ENCODE assay signal across 27 cellular contexts in the genomic region with DNA sequence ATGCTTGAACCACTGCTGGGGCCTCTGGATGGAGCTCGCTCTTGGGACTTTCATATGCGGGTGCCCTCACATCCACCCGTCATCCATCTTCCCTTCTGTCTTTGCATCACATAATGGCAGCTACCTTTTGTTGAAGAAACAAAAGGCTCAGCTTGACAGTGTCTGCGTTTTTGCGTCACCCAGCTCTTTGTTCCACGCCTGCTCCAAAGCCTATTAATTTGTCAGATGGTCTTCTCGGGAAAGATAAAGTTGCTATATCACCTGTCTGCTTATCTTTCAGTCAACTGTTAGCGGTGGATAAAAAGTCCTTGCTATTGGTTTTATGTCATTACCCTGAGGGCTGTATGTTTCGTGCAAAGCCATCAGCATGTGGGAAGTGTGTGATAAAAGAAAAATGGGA. TPM values are rescaled to one million over a fixed set of nuclear protein-coding genes. Genes with fewer than 3 reads are reported as not detected.
A peak's percentile ranks its signal among the peaks of the same experiment; 100 is the strongest.
DNase-seq lines count a peak whose midpoint lies in the region; TF ChIP-seq lines count a peak whose summit lies in the region.
"Had no signal": no experiment of that assay in that cellular context is flagged by ENCODE, and none has a peak within 500 bp of the region (broad histone marks: within the 10 kb centered on the region; RNA-seq: fewer than 3 reads in every experiment).

No MANE protein-coding gene starts in this region.

- H3K36me3 ChIP-seq in neural cell (ENCODE audit: insufficient read depth, low read length), result no peaks in the 10 kb centered on the region
- no peaks in the 10 kb centered on the region for H3K36me3 ChIP-seq in H7 (replicated peaks; ENCODE audit: control insufficient read depth, insufficient read depth, low read length)
- H3K36me3 ChIP-seq: BLaER1, SJCRH30 had no signal

- in situ Hi-C loops in GM13977 (cut with MboI; ENCODE audit: low pct_unique_long_range_greater_than_20kb, low sequenced_read_pairs, unreplicated experiment), result no loop called here

- no peaks in the 10 kb centered on the region for H3K79me2 ChIP-seq in neural cell (replicated peaks; ENCODE audit: insufficient read depth, low read length)

- no peaks in the 10 kb centered on the region for H3K9me3 ChIP-seq in neural cell (ENCODE audit: low read length)
- H3K9me3 ChIP-seq: BLaER1, SJCRH30 had no signal

- no peaks in the 10 kb centered on the region for H3K9me2 ChIP-seq in neural cell (ENCODE audit: insufficient read depth, low read length)

- no peaks in the 10 kb centered on the region for H4K20me1 ChIP-seq in neural cell (ENCODE audit: insufficient read depth)
- H4K20me1 ChIP-seq: BLaER1 had no signal

- H2AFZ ChIP-seq in neural cell (ENCODE audit: low read depth, low read length), result no peak overlapping the region
- H2AFZ ChIP-seq: PC-9 had no signal

- H3K4me2 ChIP-seq in neural cell (ENCODE audit: low read length), result no peak overlapping the region
- H3K4me2 ChIP-seq: BLaER1, PC-9 had no signal

- H3K4me3 ChIP-seq in neural cell (ENCODE audit: low read length), result no peak overlapping the region
- no peak overlapping the region for H3K4me3 ChIP-seq in H7 (ENCODE audit: insufficient read depth, low read depth, low read length)
- H3K4me3 ChIP-seq: BLaER1, GM12878, PC-9, SJCRH30 had no signal

- TF ChIP-seq CTCF in neural cell (IDR thresholded peaks at IDR 0.05; ENCODE audit: poor library complexity, severe bottlenecking), result no peak
- TF ChIP-seq CTCF in type B pancreatic cell (conservative IDR thresholded peaks at IDR 0.05), result no peak
- TF ChIP-seq CTCF in GM13977 (IDR thresholded peaks at IDR 0.05; ENCODE audit: extremely low read depth, insufficient read depth, missing control alignments), result no peak

- no peaks in the 10 kb centered on the region for H3K36me3 Mint-ChIP-seq in type B pancreatic cell
- H3K36me3 Mint-ChIP-seq: CD4-positive, CD25-positive, alpha-beta regulatory T cell had no signal

- DNase-seq in NCI-H748 (lab: John Stamatoyannopoulos, UW; ENCODE audit: unreplicated experiment) (peak; percentile 8), NCI-H748 treated with DMSO at 0.1 percent for 48 hours (lab: John Stamatoyannopoulos, UW) (no peak), OCI-M1 (lab: John Stamatoyannopoulos, UW) (peak; percentile 33), type B pancreatic cell (ENCODE audit: extremely low spot score, unreplicated experiment) (no peak), GM13977 (ENCODE audit: low spot score) (no peak), H7 (no peak), NCI-H187 (lab: John Stamatoyannopoulos, UW) (no peak)
- DNase-seq: CD4-positive, CD25-positive, alpha-beta regulatory T cell; GOT3; KBM-7; NCI-H1694 treated with DMSO at 0.1 percent for 48 hours; NCI-H2081 treated with DMSO at 0.1 percent for 48 hours; NCI-H2227 treated with DMSO at 0.1 percent for 48 hours; NCI-H510A treated with DMSO at 0.1 percent for 48 hours; NCI-H774; PC-9; SJCRH30; T-helper 17 cell had no signal

- no peaks in the 10 kb centered on the region for H3K9me3 Mint-ChIP-seq in type B pancreatic cell
- H3K9me3 Mint-ChIP-seq: CD4-positive, CD25-positive, alpha-beta regulatory T cell had no signal

- peak; percentile 62 for TF ChIP-seq EP300 in neural cell (conservative IDR thresholded peaks at IDR 0.05; ENCODE audit: poor library complexity, severe bottlenecking)

- H3K27me3 ChIP-seq in neural cell (ENCODE audit: insufficient read depth, low read depth, low read length) (no peaks in the 10 kb centered on the region), H7 (ENCODE audit: control insufficient read depth, insufficient read depth, low read length) (no peaks in the 10 kb centered on the region; the same call in 1 of the 2 replicates)
- H3K27me3 ChIP-seq: BLaER1, SJCRH30 had no signal

- peaks cover 9% of the 10 kb centered on the region for H3K27me3 Mint-ChIP-seq in type B pancreatic cell

- H3F3A ChIP-seq in neural cell (ENCODE audit: insufficient read depth, low read length, poor library complexity, severe bottlenecking), result no peaks in the 10 kb centered on the region

- peak overlapping the region; percentile 47 for H3K27ac ChIP-seq in neural cell (ENCODE audit: low read length)
- H3K27ac ChIP-seq: BLaER1, PC-9, SJCRH30 had no signal

- TF ChIP-seq RAD21 in neural cell (conservative IDR thresholded peaks at IDR 0.05), result no peak

- peak overlapping the region; percentile 8 for H3K27ac Mint-ChIP-seq in type B pancreatic cell
- H3K27ac Mint-ChIP-seq: CD4-positive, CD25-positive, alpha-beta regulatory T cell; T-helper 17 cell had no signal

- no peaks in the 10 kb centered on the region for H3K4me1 Mint-ChIP-seq in type B pancreatic cell (ENCODE audit: unreplicated experiment)
- H3K4me1 Mint-ChIP-seq: CD4-positive, CD25-positive, alpha-beta regulatory T cell; T-helper 17 cell had no signal

- no peak overlapping the region for H3K4me3 Mint-ChIP-seq in type B pancreatic cell
- H3K4me3 Mint-ChIP-seq: CD4-positive, CD25-positive, alpha-beta regulatory T cell; T-helper 17 cell had no signal

- no peak overlapping the region for H3K9ac ChIP-seq in neural cell (ENCODE audit: low read length)
- H3K9ac ChIP-seq: BLaER1 had no signal

TF ChIP-seq in neural cell, 6 proteins besides CTCF, POLR2A, EP300 and RAD21:
- TF ChIP-seq REST (IDR thresholded peaks at IDR 0.05; ENCODE audit: borderline replicate concordance), result no peak
- no peak for TF ChIP-seq SMC3 (conservative IDR thresholded peaks at IDR 0.05; ENCODE audit: poor library complexity)
- TF ChIP-seq TAF1 (IDR thresholded peaks at IDR 0.05; ENCODE audit: low read depth), result no peak
- TF ChIP-seq EZH2 (IDR thresholded peaks at IDR 0.05; ENCODE audit: borderline replicate concordance, insufficient read depth, low read length, poor library complexity, severe bottlenecking), result no peak
- TF ChIP-seq POLR2AphosphoS5 (IDR thresholded peaks at IDR 0.05), result no peak
- no peak for TF ChIP-seq MXI1 (conservative IDR thresholded peaks at IDR 0.05; ENCODE audit: poor library complexity, severe bottlenecking)

RNA-seq across cellular contexts. Expression of gene BCO1, which starts 18.1 kb away (rescaled TPM):
- polyA plus RNA-seq in neural cell, result not detected in 2 replicates
- polyA minus RNA-seq in neural cell, result not detected in 2 replicates
- 2.0 and 3.0 TPM in 2 replicates for total RNA-seq in type B pancreatic cell (ENCODE audit: low replicate concordance)
- total RNA-seq in H7 (2014; rRNA removed; shearing (Covaris generic)), result 0.10 and 0.63 TPM in 2 replicates
- total RNA-seq: CD4-positive, CD25-positive, alpha-beta regulatory T cell; G401; GM12878; LHCN-M2; MCF 10A; Right ventricle myocardium inferior; RPMI7951; SJCRH30; T-helper 17 cell had no signal
- polyA plus RNA-seq: AG04450; CD4-positive, CD25-positive, alpha-beta regulatory T cell had no signal

Comparison
In these comparisons a context has a peak if more than half of its experiments do, and no peak if none do; other contexts are left out.
1. DNase-seq: peak in NCI-H748 (single experiment) and OCI-M1 (single experiment); none in NCI-H748 treated with DMSO at 0.1 percent for 48 hours (single experiment), type B pancreatic cell (single experiment), GM13977 (single experiment), H7 (single experiment) and NCI-H187 (0 of 2).